ENCODE assay signal across 16 cellular contexts in genomic region chr12:50617657-50618056, GRCh38.
A peak's percentile ranks its signal among the peaks of the same experiment; 100 is the strongest.
DNase-seq lines count a peak whose midpoint lies in the region; FAIRE-seq and TF ChIP-seq lines count a peak whose summit lies in the region.
"Had no signal": no experiment of that assay in that cellular context is flagged by ENCODE, and none has a peak within 500 bp of the region (broad histone marks: within the 10 kb centered on the region; RNA-seq: fewer than 3 reads in every experiment).

No MANE protein-coding gene starts in this region.

- no peak for DNase-seq in Caco-2
- no peak for DNase-seq in RWPE1 (ENCODE audit: low spot score)
- no peak for DNase-seq in epithelial cell of prostate (ENCODE audit: low read depth, low spot score)
- DNase-seq in smooth muscle cell (lab: John Stamatoyannopoulos, UW; ENCODE audit: unreplicated experiment) = no peak
- no peak for DNase-seq in head of caudate nucleus
- no peak for DNase-seq in cardiac septum (ENCODE audit: low spot score)
- DNase-seq in GM12892 (ENCODE audit: insufficient read length) = no peak
- DNase-seq: 8988T; AML-193; CD8-positive, alpha-beta memory T cell; DMS 273 treated with DMSO at 0.1 percent for 48 hours; H7; IMR-90 had no signal

- no peak overlapping the region for H3K4me2 ChIP-seq in smooth muscle cell
- H3K4me2 ChIP-seq: BLaER1, GM23338 had no signal

- peaks cover 89% of the 10 kb centered on the region for H3K4me1 ChIP-seq in Caco-2
- peaks cover 72% of the 10 kb centered on the region for H3K4me1 ChIP-seq in smooth muscle cell (ENCODE audit: low read depth)

- H3K4me3 ChIP-seq in Caco-2 (ENCODE audit: low read depth, low read length) = no peak overlapping the region
- H3K4me3 ChIP-seq in smooth muscle cell = no peak overlapping the region
- H3K4me3 ChIP-seq: BLaER1, GM23338 had no signal

- no peaks in the 10 kb centered on the region for H3K27me3 Mint-ChIP-seq in Caco-2 (ENCODE audit: insufficient read depth, unreplicated experiment)
- H3K27me3 Mint-ChIP-seq: CD8-positive, alpha-beta memory T cell had no signal

- peaks cover 12% of the 10 kb centered on the region for H3K36me3 Mint-ChIP-seq in Caco-2 (ENCODE audit: insufficient read depth, unreplicated experiment)
- H3K36me3 Mint-ChIP-seq: CD8-positive, alpha-beta memory T cell had no signal

- H3K9me3 ChIP-seq in Caco-2 = no peaks in the 10 kb centered on the region
- no peaks in the 10 kb centered on the region for H3K9me3 ChIP-seq in smooth muscle cell (replicated peaks; ENCODE audit: low read depth)
- H3K9me3 ChIP-seq: BLaER1 had no signal

- TF ChIP-seq CTCF in Caco-2 (IDR thresholded peaks at IDR 0.05; ENCODE audit: insufficient read depth in 1 of 2, low read depth in 1 of 2, low read length in 1 of 2, severe bottlenecking in 1 of 2, unreplicated experiment in 1 of 2) (no peak), RWPE1 (conservative IDR thresholded peaks at IDR 0.05; ENCODE audit: low read depth) (no peak), smooth muscle cell (IDR thresholded peaks at IDR 0.05; ENCODE audit: borderline replicate concordance, insufficient read depth, poor library complexity, severe bottlenecking) (no peak)

- H3F3A ChIP-seq in smooth muscle cell (ENCODE audit: low read depth) = peaks cover 38% of the 10 kb centered on the region

- CTCF ChIA-PET in Caco-2 (lab: Charles Lee) (no interaction called here), RWPE1 (lab: Yijun Ruan, JAX) (interaction anchor here (0.7 kb wide), 1 partner anchor 414 kb away, joined by 3 read pairs; no protein-coding TSS in a partner anchor)

- no peak for TF ChIP-seq POLR2A in GM12892 (IDR thresholded peaks at IDR 0.05; ENCODE audit: low read depth, low read length)

- WGBS in smooth muscle cell (ENCODE audit: low lambda C conversion rate) = 48% methylated on average over 2 of the region's 2 CpGs

- no peak overlapping the region for H2AFZ ChIP-seq in smooth muscle cell (ENCODE audit: low read depth)
- H2AFZ ChIP-seq: GM23338 had no signal

- H3K36me3 ChIP-seq in Caco-2 (ENCODE audit: control insufficient read depth, insufficient read depth, low read length) (no peaks in the 10 kb centered on the region), smooth muscle cell (ENCODE audit: low read depth) (no peaks in the 10 kb centered on the region)

- H3K27me3 ChIP-seq in Caco-2 (replicated peaks; ENCODE audit: control insufficient read depth, insufficient read depth, low read length) = no peaks in the 10 kb centered on the region
- H3K27me3 ChIP-seq in smooth muscle cell (ENCODE audit: low read depth) = no peaks in the 10 kb centered on the region
- H3K27me3 ChIP-seq: BLaER1 had no signal

- H4K20me1 ChIP-seq in smooth muscle cell (ENCODE audit: low read depth) = no peaks in the 10 kb centered on the region

- peaks cover 23% of the 10 kb centered on the region for H3K79me2 ChIP-seq in smooth muscle cell (ENCODE audit: low read depth)

- H3K27ac ChIP-seq in RWPE1 (peak overlapping the region; percentile 51), epithelial cell of prostate (peak overlapping the region; percentile 90), smooth muscle cell (ENCODE audit: low read depth) (peak overlapping the region; percentile 97)
- H3K27ac ChIP-seq: BLaER1 had no signal

- H3K9ac ChIP-seq in smooth muscle cell (ENCODE audit: low read depth) = no peak overlapping the region
- H3K9ac ChIP-seq: BLaER1 had no signal

- H3K4me1 Mint-ChIP-seq in Caco-2 (ENCODE audit: low read depth, unreplicated experiment) = peaks cover 55% of the 10 kb centered on the region

- H3K9me3 Mint-ChIP-seq in Caco-2 (ENCODE audit: unreplicated experiment) = no peaks in the 10 kb centered on the region
- H3K9me3 Mint-ChIP-seq: CD8-positive, alpha-beta memory T cell; GM23338 had no signal

- POLR2A ChIA-PET in Caco-2 (lab: Charles Lee) (no interaction called here), RWPE1 (lab: Yijun Ruan, JAX; ENCODE audit: low non-redundant PET) (no interaction called here)

- BruUV-seq in Caco-2 (replicated peaks; lab: Mats Ljungman, UMichigan) = no TSS peak

- H3K27ac Mint-ChIP-seq in Caco-2 (ENCODE audit: unreplicated experiment) = peak overlapping the region; percentile 94

- no peak overlapping the region for H3K4me3 Mint-ChIP-seq in Caco-2 (ENCODE audit: unreplicated experiment)
- H3K4me3 Mint-ChIP-seq: CD8-positive, alpha-beta memory T cell; GM23338 had no signal

- intact Hi-C loops in Caco-2 (cut with micrococcal nuclease; ENCODE audit: unreplicated experiment) = no loop called here
- intact Hi-C loops in head of caudate nucleus (cut with DNase I) = no loop called here
- intact Hi-C loops in cardiac septum (cut with DNase I) = no loop called here

- FAIRE-seq in GM12892 (lab: Jason Lieb, UNC) = no peak
- FAIRE-seq: GM18507 had no signal
